1 cellular context compared by ENCODE assay signal in genomic region chr5:128494516-128494915, GRCh38.
TF ChIP-seq lines count a peak whose summit lies in the region.

No MANE protein-coding gene starts in this region.

TF ChIP-seq in SK-N-SH treated with all-trans-retinoic acid at 6 μM for 48 hours, 23 proteins besides CTCF, POLR2A, EP300 and RAD21 (continued from another document):
- TF ChIP-seq ESRRG (CRISPR knock-in tag; IDR thresholded peaks at IDR 0.05) (no peak), TOX (CRISPR knock-in tag; IDR thresholded peaks at IDR 0.05; ENCODE audit: borderline replicate concordance) (no peak)
